In genomic region chr19:42028304-42029216, GRCh38 we compare ENCODE assay signal across 9 cellular contexts.
DNase-seq lines count a peak whose midpoint lies in the region; ATAC-seq and TF ChIP-seq lines count a peak whose summit lies in the region.
"Had no signal": no experiment of that assay in that cellular context is flagged by ENCODE, and none has a peak within 500 bp of the region (broad histone marks: within the 10 kb centered on the region; RNA-seq: fewer than 3 reads in every experiment).

No MANE protein-coding gene starts in this region.

- CTCF ChIA-PET in RWPE1 (lab: Yijun Ruan, JAX), result interaction anchor here (0.5 to 1.1 kb wide), 6 partner anchors 10 to 303 kb away, joined by 3 to 5 read pairs (median 4); no protein-coding TSS in a partner anchor

- no peaks in the 10 kb centered on the region for H3K9me3 Mint-ChIP-seq in stimulated activated naive CD8-positive, alpha-beta T cell treated with anti-CD3 and anti-CD28 coated beads, Interleukin-15, amount 100 ng/mL, for 72 hours

- H3K4me3 Mint-ChIP-seq in stimulated activated naive CD8-positive, alpha-beta T cell treated with anti-CD3 and anti-CD28 coated beads, Interleukin-15, amount 100 ng/mL, for 72 hours, result no peak overlapping the region

- H3K27ac ChIP-seq in RWPE1, result no peak overlapping the region
- H3K27ac ChIP-seq: SJSA1 had no signal

- no peak overlapping the region for H3K4me3 ChIP-seq in epithelial cell of esophagus (ENCODE audit: low read length)
- H3K4me3 ChIP-seq: SJSA1 had no signal

- TF ChIP-seq CTCF in RWPE1 (conservative IDR thresholded peaks at IDR 0.05; ENCODE audit: low read depth) (peak; percentile 25), epithelial cell of esophagus (IDR thresholded peaks at IDR 0.05; ENCODE audit: insufficient read depth, low read depth, low read length, missing control alignments) (peak; percentile 56)

- no peak for ATAC-seq in stimulated activated naive CD8-positive, alpha-beta T cell treated with anti-CD3 and anti-CD28 coated beads, Interleukin-15, amount 100 ng/mL, for 72 hours
- ATAC-seq in GM18867 (IDR thresholded peaks at IDR 0.05; ENCODE audit: unreplicated experiment) (no peak), HG03025 (IDR thresholded peaks at IDR 0.05; ENCODE audit: low FRiP score, unreplicated experiment) (no peak)

- POLR2A ChIA-PET in RWPE1 (lab: Yijun Ruan, JAX; ENCODE audit: low non-redundant PET), result no interaction called here

- H3K4me1 Mint-ChIP-seq in stimulated activated naive CD8-positive, alpha-beta T cell treated with anti-CD3 and anti-CD28 coated beads, Interleukin-15, amount 100 ng/mL, for 72 hours, result no peaks in the 10 kb centered on the region

- H3K27me3 Mint-ChIP-seq in stimulated activated naive CD8-positive, alpha-beta T cell treated with anti-CD3 and anti-CD28 coated beads, Interleukin-15, amount 100 ng/mL, for 72 hours, result peaks cover 13% of the 10 kb centered on the region

- no peak overlapping the region for H3K27ac Mint-ChIP-seq in stimulated activated naive CD8-positive, alpha-beta T cell treated with anti-CD3 and anti-CD28 coated beads, Interleukin-15, amount 100 ng/mL, for 72 hours

- DNase-seq in activated effector memory CD4-positive, alpha-beta T cell treated with anti-CD3 and anti-CD28 coated beads, Interleukin-2, amount 50 U/mL, for 16 hours, result peak; percentile 68
- DNase-seq in activated effector memory CD4-positive, alpha-beta T cell treated with Interleukin-2 at 50 U/mL for 16 hours, result no peak
- DNase-seq in RWPE1 (ENCODE audit: low spot score) (no peak), epithelial cell of esophagus (ENCODE audit: low read depth) (no peak)
- peak; percentile 28 to 33 for DNase-seq in stimulated activated naive CD8-positive, alpha-beta T cell treated with anti-CD3 and anti-CD28 coated beads, Interleukin-15, amount 100 ng/mL, for 72 hours
- DNase-seq in stimulated activated naive CD4-positive, alpha-beta T cell treated with Interleukin-2 at 50 U/mL for 16 hours (lab: John Stamatoyannopoulos, UW), result no peak

Comparison
In these comparisons a context has a peak if more than half of its experiments do, and no peak if none do; other contexts are left out.
1. DNase-seq: peak in activated effector memory CD4-positive, alpha-beta T cell treated with anti-CD3 and anti-CD28 coated beads, Interleukin-2, amount 50 U/mL, for 16 hours (single experiment) and stimulated activated naive CD8-positive, alpha-beta T cell treated with anti-CD3 and anti-CD28 coated beads, Interleukin-15, amount 100 ng/mL, for 72 hours (2 of 2); none in activated effector memory CD4-positive, alpha-beta T cell treated with Interleukin-2 at 50 U/mL for 16 hours (single experiment), RWPE1 (single experiment), epithelial cell of esophagus (single experiment) and stimulated activated naive CD4-positive, alpha-beta T cell treated with Interleukin-2 at 50 U/mL for 16 hours (single experiment).